In the genomic region with DNA sequence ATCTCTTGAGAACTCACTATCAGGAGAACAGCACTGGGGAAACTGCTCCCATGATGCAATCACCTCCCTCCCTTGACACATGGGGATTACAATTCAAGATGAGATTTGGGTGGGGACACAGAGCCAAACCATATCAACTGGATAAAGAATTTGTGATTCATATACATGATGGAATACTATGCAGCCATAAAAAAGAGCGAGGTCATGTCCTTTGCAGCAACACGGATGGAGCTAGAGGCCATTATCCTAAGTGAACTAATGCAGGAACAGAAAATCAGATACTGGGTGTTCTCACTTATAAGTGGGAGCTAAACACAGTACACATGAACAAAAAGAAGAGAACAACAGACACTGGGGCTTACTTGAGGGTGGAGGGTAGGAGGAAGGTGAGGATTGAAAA, we compare ENCODE assay signal across 14 cellular contexts. TPM values are rescaled to one million over a fixed set of nuclear protein-coding genes. Genes with fewer than 3 reads are reported as not detected.
A peak's percentile ranks its signal among the peaks of the same experiment; 100 is the strongest.
DNase-seq lines count a peak whose midpoint lies in the region; ATAC-seq and TF ChIP-seq lines count a peak whose summit lies in the region.
"Had no signal": no experiment of that assay in that cellular context is flagged by ENCODE, and none has a peak within 500 bp of the region (broad histone marks: within the 10 kb centered on the region; RNA-seq: fewer than 3 reads in every experiment).

No MANE protein-coding gene starts in this region.

- CTCF ChIA-PET in activated naive CD4-positive, alpha-beta T cell treated with anti-CD3 and anti-CD28 coated beads for 36 hours (lab: Charles Lee): no interaction called here

- H3K4me3 ChIP-seq in GM23338 (no peak overlapping the region), right cardiac atrium (ENCODE audit: low read length) (no peak overlapping the region)
- H3K4me3 ChIP-seq: BLaER1 had no signal

- peak overlapping the region; percentile 58; the same call in 1 of the 2 replicates for H3K27ac ChIP-seq in GM23338 (ENCODE audit: low read depth)
- H3K27ac ChIP-seq in right cardiac atrium (ENCODE audit: low read length): no peak overlapping the region
- H3K27ac ChIP-seq: BLaER1 had no signal

- no peaks in the 10 kb centered on the region for H3K27me3 Mint-ChIP-seq in activated naive CD4-positive, alpha-beta T cell treated with anti-CD3 and anti-CD28 coated beads for 36 hours (ENCODE audit: low read depth)
- H3K27me3 Mint-ChIP-seq in GM23338 (ENCODE audit: insufficient read depth, low read depth, poor library complexity): peaks cover 8% of the 10 kb centered on the region
- no peaks in the 10 kb centered on the region for H3K27me3 Mint-ChIP-seq in activated T-helper 2 cell treated with anti-CD3 and anti-CD28 coated beads, Interferon-gamma antibody, Interleukin-2, Interleukin-4, amounts not matched to agents 10 μg/mL and 5 μg/mL and 100 μg/mL, durations not matched to agents 14 hours and 24 hours and 36 hours (ENCODE audit: low read depth)
- no peaks in the 10 kb centered on the region for H3K27me3 Mint-ChIP-seq in memory B cell

- H4K20me1 ChIP-seq in GM23338 (replicated peaks; ENCODE audit: insufficient read depth): no peaks in the 10 kb centered on the region
- H4K20me1 ChIP-seq: BLaER1 had no signal

- peaks cover 64% of the 10 kb centered on the region for H3K36me3 Mint-ChIP-seq in activated naive CD4-positive, alpha-beta T cell treated with anti-CD3 and anti-CD28 coated beads for 36 hours (ENCODE audit: low read depth)
- H3K36me3 Mint-ChIP-seq in GM23338 (ENCODE audit: low read depth) (peaks cover 67% of the 10 kb centered on the region), memory B cell (peaks cover 43% of the 10 kb centered on the region)
- peaks cover 82% of the 10 kb centered on the region for H3K36me3 Mint-ChIP-seq in activated T-helper 2 cell treated with anti-CD3 and anti-CD28 coated beads, Interferon-gamma antibody, Interleukin-2, Interleukin-4, amounts not matched to agents 10 μg/mL and 5 μg/mL and 100 μg/mL, durations not matched to agents 14 hours and 24 hours and 36 hours (ENCODE audit: low read depth)

- H3K9me2 ChIP-seq in GM23338 (ENCODE audit: insufficient read depth): no peaks in the 10 kb centered on the region

- no peak for DNase-seq in activated naive CD4-positive, alpha-beta T cell treated with anti-CD3 and anti-CD28 coated beads for 36 hours
- no peak for DNase-seq in activated naive CD4-positive, alpha-beta T cell (lab: John Stamatoyannopoulos, UW)
- DNase-seq in GM23338 (ENCODE audit: low spot score) (no peak), memory B cell (ENCODE audit: low spot score in 2 of 2) (no peak), right cardiac atrium (no peak), T-helper 2 cell (no peak)
- DNase-seq in activated T-helper 2 cell treated with anti-CD3 and anti-CD28 coated beads, Interferon-gamma antibody, Interleukin-2, Interleukin-4, amounts not matched to agents 10 μg/mL and 5 μg/mL and 100 μg/mL, durations not matched to agents 14 hours and 24 hours and 36 hours (ENCODE audit: low spot score): no peak
- DNase-seq: NCI-H187, NCI-H2107, NCI-H510A, NCI-H774, Right ventricle myocardium superior had no signal

- H3K4me1 Mint-ChIP-seq in activated naive CD4-positive, alpha-beta T cell treated with anti-CD3 and anti-CD28 coated beads for 36 hours (ENCODE audit: low read depth): peaks cover 45% of the 10 kb centered on the region
- H3K4me1 Mint-ChIP-seq in GM23338 (peaks cover 5% of the 10 kb centered on the region; the same call in 1 of the 3 replicates), memory B cell (peaks cover 34% of the 10 kb centered on the region)
- H3K4me1 Mint-ChIP-seq in activated T-helper 2 cell treated with anti-CD3 and anti-CD28 coated beads, Interferon-gamma antibody, Interleukin-2, Interleukin-4, amounts not matched to agents 10 μg/mL and 5 μg/mL and 100 μg/mL, durations not matched to agents 14 hours and 24 hours and 36 hours (ENCODE audit: low read depth): peaks cover 38% of the 10 kb centered on the region

- no peak for TF ChIP-seq CTCF in GM23338 (conservative IDR thresholded peaks at IDR 0.05; ENCODE audit: low read depth in 2 of 2)

- H3K9me3 ChIP-seq in right cardiac atrium (ENCODE audit: control insufficient read depth, low read length): no peaks in the 10 kb centered on the region

- no peaks in the 10 kb centered on the region for H3F3A ChIP-seq in GM23338 (replicated peaks; ENCODE audit: low read depth)

- H3K4me3 Mint-ChIP-seq in activated naive CD4-positive, alpha-beta T cell treated with anti-CD3 and anti-CD28 coated beads for 36 hours: no peak overlapping the region
- H3K4me3 Mint-ChIP-seq in GM23338 (no peak overlapping the region), memory B cell (no peak overlapping the region)
- no peak overlapping the region for H3K4me3 Mint-ChIP-seq in activated T-helper 2 cell treated with anti-CD3 and anti-CD28 coated beads, Interferon-gamma antibody, Interleukin-2, Interleukin-4, amounts not matched to agents 10 μg/mL and 5 μg/mL and 100 μg/mL, durations not matched to agents 14 hours and 24 hours and 36 hours (ENCODE audit: low read depth)

- ATAC-seq in GM23338: no peak
- no peak for ATAC-seq in memory B cell (ENCODE audit: low read depth)
- ATAC-seq in GM21515 (IDR thresholded peaks at IDR 0.05; ENCODE audit: unreplicated experiment): no peak
- ATAC-seq in right cardiac atrium: no peak

- H3K9me3 Mint-ChIP-seq in activated naive CD4-positive, alpha-beta T cell treated with anti-CD3 and anti-CD28 coated beads for 36 hours: peaks cover 10% of the 10 kb centered on the region
- peaks cover 5% of the 10 kb centered on the region; the same call in 1 of the 3 replicates for H3K9me3 Mint-ChIP-seq in GM23338
- H3K9me3 Mint-ChIP-seq in activated T-helper 2 cell treated with anti-CD3 and anti-CD28 coated beads, Interferon-gamma antibody, Interleukin-2, Interleukin-4, amounts not matched to agents 10 μg/mL and 5 μg/mL and 100 μg/mL, durations not matched to agents 14 hours and 24 hours and 36 hours: peaks cover 19% of the 10 kb centered on the region
- peaks cover 7% of the 10 kb centered on the region for H3K9me3 Mint-ChIP-seq in memory B cell

- WGBS in right cardiac atrium: 95% methylated on average over 2 of the region's 2 CpGs

- no peak overlapping the region for H2AFZ ChIP-seq in GM23338

- H3K27me3 ChIP-seq in GM23338 (ENCODE audit: insufficient read depth) (no peaks in the 10 kb centered on the region), right cardiac atrium (ENCODE audit: control insufficient read depth, insufficient read depth) (no peaks in the 10 kb centered on the region)
- H3K27me3 ChIP-seq: BLaER1 had no signal

- no peak overlapping the region for H3K4me2 ChIP-seq in GM23338
- H3K4me2 ChIP-seq: BLaER1 had no signal

- intact Hi-C loops in activated naive CD4-positive, alpha-beta T cell treated with anti-CD3 and anti-CD28 coated beads for 36 hours (cut with micrococcal nuclease): no loop called here
- intact Hi-C loops in activated T-helper 2 cell treated with anti-CD3 and anti-CD28 coated beads, Interferon-gamma antibody, Interleukin-2, Interleukin-4, amounts not matched to agents 10 μg/mL and 5 μg/mL and 100 μg/mL, durations not matched to agents 14 hours and 24 hours and 36 hours (cut with micrococcal nuclease): no loop called here
- intact Hi-C loops in right cardiac atrium (cut with DNase I): loop anchor here in 1 of 4 donors (10.0 kb wide), 1 partner anchor 52 kb away; no protein-coding TSS in a partner anchor

- peaks cover 28% of the 10 kb centered on the region for H3K79me2 ChIP-seq in GM23338 (replicated peaks; ENCODE audit: insufficient read depth)

- H3K4me1 ChIP-seq in GM23338 (ENCODE audit: insufficient read depth): no peaks in the 10 kb centered on the region
- H3K4me1 ChIP-seq in right cardiac atrium (ENCODE audit: control insufficient read depth, insufficient read depth, low read length): no peaks in the 10 kb centered on the region

- H3K36me3 ChIP-seq in GM23338 (ENCODE audit: insufficient read depth): peaks cover 4% of the 10 kb centered on the region

- peak overlapping the region; percentile 54 for H3K27ac Mint-ChIP-seq in activated naive CD4-positive, alpha-beta T cell treated with anti-CD3 and anti-CD28 coated beads for 36 hours
- H3K27ac Mint-ChIP-seq in GM23338: no peak overlapping the region
- H3K27ac Mint-ChIP-seq in activated T-helper 2 cell treated with anti-CD3 and anti-CD28 coated beads, Interferon-gamma antibody, Interleukin-2, Interleukin-4, amounts not matched to agents 10 μg/mL and 5 μg/mL and 100 μg/mL, durations not matched to agents 14 hours and 24 hours and 36 hours: peak overlapping the region; percentile 16
- H3K27ac Mint-ChIP-seq in memory B cell: peak overlapping the region; percentile 64

RNA-seq across cellular contexts. Expression of a gene that starts 17.0 kb away (rescaled TPM):
- 10 to 100 TPM; 83.2 to 96.4 TPM for total RNA-seq in activated naive CD4-positive, alpha-beta T cell treated with anti-CD3 and anti-CD28 coated beads for 36 hours
- total RNA-seq in GM23338 (2014; rRNA removed; shearing (Covaris generic)): 35.7 and 42.2 TPM in 2 replicates
- polyA plus RNA-seq in GM23338 (2016; fragmentation: Nextera tagmentation; extraction: Ambion mirVana) (23.3 and 23.9 TPM in 2 replicates), right cardiac atrium (15.0 TPM)
- total RNA-seq in activated T-helper 2 cell treated with anti-CD3 and anti-CD28 coated beads, Interferon-gamma antibody, Interleukin-2, Interleukin-4, amounts not matched to agents 10 μg/mL and 5 μg/mL and 100 μg/mL, durations not matched to agents 14 hours and 24 hours and 36 hours: 71.2 and 75.8 TPM in 2 replicates
- total RNA-seq in right cardiac atrium: 10 to 100 TPM; 38.8 to 45.7 (median 42.4) TPM
